Comparison of ENCODE assay signal across 8 cellular contexts in genomic region chr3:63911901-63912767, GRCh38. TPM values are rescaled to one million over a fixed set of nuclear protein-coding genes. Genes with fewer than 3 reads are reported as not detected.
DNase-seq lines count a peak whose midpoint lies in the region; ATAC-seq, FAIRE-seq and TF ChIP-seq lines count a peak whose summit lies in the region.

SCAANT1 (minus strand) TSS chr3:63912383.

- H3K4me1 Mint-ChIP-seq in HFFc6 (ENCODE audit: low read depth) = peaks cover 60% of the 10 kb centered on the region

- H3K4me1 ChIP-seq in right cardiac atrium (ENCODE audit: control insufficient read depth, insufficient read depth, low read length) = no peaks in the 10 kb centered on the region
- H3K4me1 ChIP-seq in uterus = peaks cover 2 to 5% of the 10 kb centered on the region in 2 donors

- H3K4me3 Mint-ChIP-seq in HFFc6 = peak within 1 kb of the TSS; percentile 92

- peak within 1 kb of the TSS; percentile 84 for H3K4me3 ChIP-seq in right cardiac atrium (ENCODE audit: low read length)
- peak within 1 kb of the TSS; percentile 62 to 99 for H3K4me3 ChIP-seq in uterus

- WGBS in right cardiac atrium = under 1% methylated on average over 111 of the region's 111 CpGs

- TF ChIP-seq POLR2A in GM12891 (IDR thresholded peaks at IDR 0.05; ENCODE audit: low read depth, low read length) (no peak), uterus (IDR thresholded peaks at IDR 0.05) (peak; percentile 57 to 71)

- H3K27ac Mint-ChIP-seq in HFFc6 = peak within 1 kb of the TSS; percentile 95

- H3K36me3 ChIP-seq in uterus = no peaks in the 10 kb centered on the region

- peak within 1 kb of the TSS; percentile 92 for H3K27ac ChIP-seq in right cardiac atrium (ENCODE audit: low read length)
- peak within 1 kb of the TSS; percentile 98 to 100 for H3K27ac ChIP-seq in uterus

- H3K9me3 Mint-ChIP-seq in HFFc6 = no peaks in the 10 kb centered on the region

- H3K27me3 ChIP-seq in right cardiac atrium (ENCODE audit: control insufficient read depth, insufficient read depth) (no peaks in the 10 kb centered on the region), uterus (no peaks in the 10 kb centered on the region)

- FAIRE-seq in GM12891 (lab: Jason Lieb, UNC) = peak; percentile 84

- intact Hi-C loops in right cardiac atrium (cut with DNase I) = loop anchor here in 1 of 4 donors (10.0 kb wide), 1 partner anchor 83 kb away; no protein-coding TSS in a partner anchor
- intact Hi-C loops in uterus (cut with DNase I; ENCODE audit: low total_unique reads) = no loop called here

- ATAC-seq in right cardiac atrium = peak; percentile 92 to 95

- TF ChIP-seq CTCF in HFFc6 (IDR thresholded peaks at IDR 0.05) (peak; percentile 46; the same call in 1 of the 2 replicates), uterus (IDR thresholded peaks at IDR 0.05) (peak in 2 of 4 experiments; percentile 38 to 59)

- DNase-seq in GM12891 (ENCODE audit: insufficient read length, low spot score) (peak; percentile 70), HFFc6 (peak; percentile 87), MV-4-11 (lab: John Stamatoyannopoulos, UW) (peak; percentile 63), T-helper 2 cell (peak; percentile 65 to 85 (median 77)), anterior cingulate cortex (lab: John Stamatoyannopoulos, UW) (peak; percentile 26 to 85 (median 76)), right cardiac atrium (peak; percentile 94 to 96 (median 96)), putamen (ENCODE audit: low spot score) (peak; percentile 86), uterus (peak; percentile 91 to 92)

- no peaks in the 10 kb centered on the region for H3K27me3 Mint-ChIP-seq in HFFc6 (ENCODE audit: insufficient read depth)

- H3K36me3 Mint-ChIP-seq in HFFc6 (ENCODE audit: low read depth) = peaks cover 14% of the 10 kb centered on the region

- H3K9me3 ChIP-seq in right cardiac atrium (ENCODE audit: control insufficient read depth, low read length) = no peaks in the 10 kb centered on the region
- no peaks in the 10 kb centered on the region for H3K9me3 ChIP-seq in uterus

TF ChIP-seq in GM12891, 5 proteins besides CTCF, POLR2A, EP300 and RAD21:
- TF ChIP-seq TAF1 (IDR thresholded peaks at IDR 0.05; ENCODE audit: low read depth, low read length) = peak; percentile 20; the same call in 1 of the 2 replicates
- peak; percentile 51; the same call in 1 of the 2 replicates for TF ChIP-seq POLR2AphosphoS5 (IDR thresholded peaks at IDR 0.05; ENCODE audit: low read depth, low read length)
- no peak for TF ChIP-seq PAX5 (IDR thresholded peaks at IDR 0.05; ENCODE audit: insufficient read depth, low read length, severe bottlenecking)

RNA-seq across cellular contexts. Expression of gene SCAANT1, which starts in this region (rescaled TPM):
- not detected for polyA plus RNA-seq in GM12891 (2012; ENCODE audit: low read depth, missing spikeins)
- total RNA-seq in HFFc6 (2021; fragmentation: NEBNext Ultra II Directional; extraction: Animal tissue kit (Norgen Biotek cat#: 25700)) = not detected
- not detected for total RNA-seq in right cardiac atrium
- not detected for polyA plus RNA-seq in right cardiac atrium
- total RNA-seq in uterus = not detected

Comparison
In these comparisons a context has a peak if more than half of its experiments do, and no peak if none do; other contexts are left out.
1. Peak in every context shown above with its lines: DNase-seq, ATAC-seq, H3K4me3 ChIP-seq and H3K27ac ChIP-seq.
2. Peak in DNase-seq in HFFc6; RNA of the gene not detected or under 1 TPM.
3. Peak in DNase-seq, ATAC-seq, H3K4me3 ChIP-seq and H3K27ac ChIP-seq in right cardiac atrium; RNA of the gene not detected or under 1 TPM.
4. Peak in DNase-seq, H3K4me3 ChIP-seq and H3K27ac ChIP-seq in uterus; RNA of the gene not detected or under 1 TPM.